ENCODE assay signal across 39 cellular contexts in the genomic region with DNA sequence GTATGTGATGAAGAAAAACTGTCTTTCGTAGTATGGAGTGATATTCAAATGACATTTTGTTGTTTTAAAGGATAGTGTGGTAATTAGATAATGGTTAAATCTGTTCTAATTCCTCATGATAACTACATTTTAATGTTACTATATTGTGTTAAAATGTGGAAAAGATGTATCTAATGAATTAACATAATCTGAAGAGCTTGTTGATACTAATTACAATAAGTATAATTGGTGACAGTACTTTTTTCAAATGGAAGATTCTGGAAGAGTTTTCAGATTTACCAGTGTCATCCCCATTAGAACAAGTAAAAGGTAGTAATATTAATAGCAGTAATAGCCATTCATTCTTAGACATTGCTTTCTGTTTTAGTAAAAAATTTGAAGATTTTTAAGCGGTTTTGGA.
"Had no signal": no experiment of that assay in that cellular context is flagged by ENCODE, and none has a peak within 500 bp of the region (broad histone marks: within the 10 kb centered on the region; RNA-seq: fewer than 3 reads in every experiment).

No MANE protein-coding gene starts in this region.

- FAIRE-seq: astrocyte, bronchial epithelial cell had no signal

- H3K27ac ChIP-seq: adrenal gland, ascending aorta, body of pancreas, brain microvascular endothelial cell, breast epithelium, cardiac muscle cell had no signal

- H3K4me1 Mint-ChIP-seq: activated naive CD4-positive, alpha-beta T cell treated with anti-CD3 and anti-CD28 coated beads, Interleukin-2, amount 10 ng/mL, durations not matched to agents 7 days and 5 days; activated naive CD8-positive, alpha-beta T cell treated with anti-CD3 and anti-CD28 coated beads, Interleukin-2, amount 10 ng/mL, durations not matched to agents 7 days and 5 days; activated T-helper 17 cell treated with anti-CD3 and anti-CD28 coated beads, Interleukin-2, amount 50 U/mL, for 72 hours; central memory CD8-positive, alpha-beta T cell had no signal

- H3K4me3 Mint-ChIP-seq: activated naive CD4-positive, alpha-beta T cell treated with anti-CD3 and anti-CD28 coated beads for 36 hours; activated naive CD4-positive, alpha-beta T cell treated with anti-CD3 and anti-CD28 coated beads, Interleukin-2, amount 10 ng/mL, durations not matched to agents 7 days and 5 days; activated naive CD4-positive, alpha-beta T cell treated with anti-CD3 and anti-CD28 coated beads, Interleukin-2, amount 50 U/mL, for 24 hours; activated naive CD8-positive, alpha-beta T cell; activated naive CD8-positive, alpha-beta T cell treated with anti-CD3 and anti-CD28 coated beads for 36 hours; activated naive CD8-positive, alpha-beta T cell treated with anti-CD3 and anti-CD28 coated beads, Interleukin-2, amount 10 ng/mL, durations not matched to agents 7 days and 5 days; activated T-cell treated with anti-CD3 and anti-CD28 coated beads, Interleukin-2, amount 50 U/mL, for 24 hours; activated T-cell treated with anti-CD3 and anti-CD28 coated beads, Interleukin-2, amount 50 U/mL, for 4 hours; activated T-cell treated with anti-CD3 and anti-CD28 coated beads, Interleukin-2, amount 50 U/mL, for 72 hours; activated T-helper 1 cell treated with anti-CD3 and anti-CD28 coated beads, Interleukin-12 subunit alpha, Interleukin-12 subunit beta, Interleukin-2, Interleukin-4 antibody, amounts not matched to agents 30 ng/mL and 10 ng/mL and 1 ng/mL, durations not matched to agents 14 hours and 24 hours and 36 hours; activated T-helper 17 cell treated with anti-CD3 and anti-CD28 coated beads, Interleukin-2, amount 50 U/mL, for 72 hours; brain; central memory CD8-positive, alpha-beta T cell had no signal

- H3K27me3 Mint-ChIP-seq: activated naive CD4-positive, alpha-beta T cell treated with anti-CD3 and anti-CD28 coated beads, Interleukin-2, amount 10 ng/mL, durations not matched to agents 7 days and 5 days; activated naive CD4-positive, alpha-beta T cell treated with anti-CD3 and anti-CD28 coated beads, Interleukin-2, amount 50 U/mL, for 24 hours; activated naive CD8-positive, alpha-beta T cell; activated naive CD8-positive, alpha-beta T cell treated with anti-CD3 and anti-CD28 coated beads for 36 hours; activated naive CD8-positive, alpha-beta T cell treated with anti-CD3 and anti-CD28 coated beads, Interleukin-2, amount 10 ng/mL, durations not matched to agents 7 days and 5 days; activated T-cell treated with anti-CD3 and anti-CD28 coated beads, Interleukin-2, amount 50 U/mL, for 24 hours; activated T-helper 17 cell treated with anti-CD3 and anti-CD28 coated beads, Interleukin-2, amount 50 U/mL, for 72 hours; brain; central memory CD8-positive, alpha-beta T cell had no signal

- H3K9me3 Mint-ChIP-seq: activated naive CD4-positive, alpha-beta T cell treated with anti-CD3 and anti-CD28 coated beads for 36 hours; activated naive CD4-positive, alpha-beta T cell treated with anti-CD3 and anti-CD28 coated beads, Interleukin-2, amount 10 ng/mL, durations not matched to agents 7 days and 5 days; activated naive CD4-positive, alpha-beta T cell treated with anti-CD3 and anti-CD28 coated beads, Interleukin-2, amount 50 U/mL, for 24 hours; activated naive CD4-positive, alpha-beta T cell treated with anti-CD3 and anti-CD28 coated beads, Interleukin-2, amount 50 U/mL, for 72 hours; activated naive CD8-positive, alpha-beta T cell treated with anti-CD3 and anti-CD28 coated beads for 36 hours; activated naive CD8-positive, alpha-beta T cell treated with anti-CD3 and anti-CD28 coated beads, Interleukin-2, amount 10 ng/mL, durations not matched to agents 7 days and 5 days; activated T-cell treated with anti-CD3 and anti-CD28 coated beads, Interleukin-2, amount 50 U/mL, for 24 hours; activated T-cell treated with anti-CD3 and anti-CD28 coated beads, Interleukin-2, amount 50 U/mL, for 4 hours; activated T-cell treated with anti-CD3 and anti-CD28 coated beads, Interleukin-2, amount 50 U/mL, for 72 hours; activated T-helper 1 cell treated with anti-CD3 and anti-CD28 coated beads, Interleukin-12 subunit alpha, Interleukin-12 subunit beta, Interleukin-2, Interleukin-4 antibody, amounts not matched to agents 30 ng/mL and 10 ng/mL and 1 ng/mL, durations not matched to agents 14 hours and 24 hours and 36 hours; activated T-helper 17 cell treated with anti-CD3 and anti-CD28 coated beads, Interleukin-2, amount 50 U/mL, for 72 hours; activated T-helper 2 cell treated with anti-CD3 and anti-CD28 coated beads, Interferon-gamma antibody, Interleukin-2, Interleukin-4, amounts not matched to agents 10 μg/mL and 5 μg/mL and 100 μg/mL, durations not matched to agents 14 hours and 24 hours and 36 hours; brain; central memory CD8-positive, alpha-beta T cell had no signal

- H3K4me3 ChIP-seq: adrenal gland, ascending aorta, body of pancreas, breast epithelium, cardiac muscle cell had no signal

- ATAC-seq: activated naive CD4-positive, alpha-beta T cell treated with anti-CD3 and anti-CD28 coated beads, Interleukin-2, amount 50 U/mL, for 72 hours; activated T-cell treated with anti-CD3 and anti-CD28 coated beads, Interleukin-2, amount 50 U/mL, for 4 hours; activated T-cell treated with anti-CD3 and anti-CD28 coated beads, Interleukin-2, amount 50 U/mL, for 72 hours; activated T-helper 17 cell treated with anti-CD3 and anti-CD28 coated beads, Interleukin-2, amount 50 U/mL, for 72 hours; body of pancreas had no signal

- H3K27ac Mint-ChIP-seq: activated naive CD4-positive, alpha-beta T cell treated with anti-CD3 and anti-CD28 coated beads for 36 hours; activated naive CD4-positive, alpha-beta T cell treated with anti-CD3 and anti-CD28 coated beads, Interleukin-2, amount 10 ng/mL, durations not matched to agents 7 days and 5 days; activated naive CD4-positive, alpha-beta T cell treated with anti-CD3 and anti-CD28 coated beads, Interleukin-2, amount 50 U/mL, for 24 hours; activated naive CD4-positive, alpha-beta T cell treated with anti-CD3 and anti-CD28 coated beads, Interleukin-2, amount 50 U/mL, for 72 hours; activated naive CD8-positive, alpha-beta T cell; activated naive CD8-positive, alpha-beta T cell treated with anti-CD3 and anti-CD28 coated beads for 36 hours; activated naive CD8-positive, alpha-beta T cell treated with anti-CD3 and anti-CD28 coated beads, Interleukin-2, amount 10 ng/mL, durations not matched to agents 7 days and 5 days; activated T-cell treated with anti-CD3 and anti-CD28 coated beads, Interleukin-2, amount 50 U/mL, for 24 hours; activated T-cell treated with anti-CD3 and anti-CD28 coated beads, Interleukin-2, amount 50 U/mL, for 72 hours; activated T-helper 1 cell treated with anti-CD3 and anti-CD28 coated beads, Interleukin-12 subunit alpha, Interleukin-12 subunit beta, Interleukin-2, Interleukin-4 antibody, amounts not matched to agents 30 ng/mL and 10 ng/mL and 1 ng/mL, durations not matched to agents 14 hours and 24 hours and 36 hours; activated T-helper 17 cell treated with anti-CD3 and anti-CD28 coated beads, Interleukin-2, amount 50 U/mL, for 72 hours; activated T-helper 2 cell treated with anti-CD3 and anti-CD28 coated beads, Interferon-gamma antibody, Interleukin-2, Interleukin-4, amounts not matched to agents 10 μg/mL and 5 μg/mL and 100 μg/mL, durations not matched to agents 14 hours and 24 hours and 36 hours; brain had no signal

- H3K9me3 ChIP-seq: adrenal gland, ascending aorta, body of pancreas, breast epithelium had no signal

- DNase-seq: activated effector memory CD4-positive, alpha-beta T cell treated with anti-CD3 and anti-CD28 coated beads, Interleukin-2, amount 50 U/mL, for 16 hours; activated effector memory CD4-positive, alpha-beta T cell treated with Interleukin-2 at 50 U/mL for 16 hours; activated gamma-delta T cell; activated gamma-delta T cell treated with Interleukin-2 at 50 U/mL for 16 hours; activated naive CD4-positive, alpha-beta T cell; activated naive CD4-positive, alpha-beta T cell treated with anti-CD3 and anti-CD28 coated beads for 36 hours; activated naive CD4-positive, alpha-beta T cell treated with anti-CD3 and anti-CD28 coated beads, Interleukin-2, amount 10 ng/mL, durations not matched to agents 7 days and 5 days; activated naive CD4-positive, alpha-beta T cell treated with anti-CD3 and anti-CD28 coated beads, Interleukin-2, amount 50 U/mL, for 16 hours; activated naive CD4-positive, alpha-beta T cell treated with Interleukin-2 at 50 U/mL for 16 hours; activated naive CD8-positive, alpha-beta T cell treated with anti-CD3 and anti-CD28 coated beads for 36 hours; activated naive CD8-positive, alpha-beta T cell treated with anti-CD3 and anti-CD28 coated beads, Interleukin-2, amount 10 ng/mL, durations not matched to agents 7 days and 5 days; activated T-cell treated with anti-CD3 and anti-CD28 coated beads, Interleukin-2, amount 50 U/mL, for 1 hour; activated T-cell treated with anti-CD3 and anti-CD28 coated beads, Interleukin-2, amount 50 U/mL, for 24 hours; activated T-cell treated with anti-CD3 and anti-CD28 coated beads, Interleukin-2, amount 50 U/mL, for 4 hours; activated T-cell treated with anti-CD3 and anti-CD28 coated beads, Interleukin-2, amount 50 U/mL, for 48 hours; activated T-cell treated with anti-CD3 and anti-CD28 coated beads, Interleukin-2, amount 50 U/mL, for 72 hours; adrenal gland; amniotic stem cell; amygdala; anterior cingulate cortex; aorta; body of pancreas; brain microvascular endothelial cell; caudate nucleus; central memory CD4-positive, alpha-beta T cell; cerebellar nuclear complex had no signal

- H3K4me1 ChIP-seq: adrenal gland, ascending aorta, body of pancreas, breast epithelium had no signal
